In genomic region chr9:38700695-38701094, GRCh38 we compare ENCODE assay signal across 20 cellular contexts. TPM values are rescaled to one million over a fixed set of nuclear protein-coding genes. Genes with fewer than 3 reads are reported as not detected.
DNase-seq lines count a peak whose midpoint lies in the region; ATAC-seq, FAIRE-seq and TF ChIP-seq lines count a peak whose summit lies in the region.
"Had no signal": no experiment of that assay in that cellular context is flagged by ENCODE, and none has a peak within 500 bp of the region (broad histone marks: within the 10 kb centered on the region; RNA-seq: fewer than 3 reads in every experiment).

No MANE protein-coding gene starts in this region.

- ATAC-seq in HG03175 (IDR thresholded peaks at IDR 0.05; ENCODE audit: unreplicated experiment), result no peak
- ATAC-seq: natural killer cell, psoas muscle, T-cell had no signal

- no peaks in the 10 kb centered on the region for H3K27me3 ChIP-seq in endodermal cell (ENCODE audit: control insufficient read depth, insufficient read depth, low read length, poor library complexity, severe bottlenecking)

- no peak for FAIRE-seq in RCC 7860 (lab: Jason Lieb, UNC)

- no peaks in the 10 kb centered on the region for H3K27me3 Mint-ChIP-seq in endodermal cell (ENCODE audit: insufficient read depth)

- DNase-seq in Daoy (ENCODE audit: low read depth), result peak; percentile 93
- peak; percentile 16 for DNase-seq in RCC 7860 (ENCODE audit: low spot score)
- no peak for DNase-seq in endodermal cell
- peak; percentile 59 for DNase-seq in non-pigmented ciliary epithelial cell (ENCODE audit: low read depth)
- no peak for DNase-seq in G401 (ENCODE audit: low spot score)
- no peak for DNase-seq in DMS114 treated with DMSO at 0.1 percent for 48 hours (lab: John Stamatoyannopoulos, UW; ENCODE audit: unreplicated experiment)
- no peak for DNase-seq in activated T-cell treated with anti-CD3 and anti-CD28 coated beads for 4 hours
- DNase-seq: activated effector memory CD4-positive, alpha-beta T cell treated with Interleukin-2 at 50 U/mL for 16 hours; AML-193; anterior cingulate cortex; DND-41; natural killer cell; NCI-H1694; NCI-H748 treated with DMSO at 0.1 percent for 48 hours; psoas muscle; RPMI8226; T-cell; WERI-Rb-1 had no signal

- H3K36me3 Mint-ChIP-seq in endodermal cell (ENCODE audit: low read depth), result no peaks in the 10 kb centered on the region
- H3K36me3 Mint-ChIP-seq: natural killer cell, T-cell had no signal

- H3K4me3 Mint-ChIP-seq in endodermal cell, result no peak overlapping the region
- H3K4me3 Mint-ChIP-seq: natural killer cell, T-cell had no signal

- in situ Hi-C loops in G401 (cut with HindIII; ENCODE audit: low sequenced_read_pairs), result no loop called here

- H3K9me3 ChIP-seq in endodermal cell (ENCODE audit: control insufficient read depth, low read length), result no peaks in the 10 kb centered on the region
- H3K9me3 ChIP-seq: psoas muscle had no signal

- no peaks in the 10 kb centered on the region for H3K4me1 ChIP-seq in endodermal cell (ENCODE audit: control insufficient read depth, insufficient read depth, low read length)
- H3K4me1 ChIP-seq: psoas muscle had no signal

- peaks cover 10% of the 10 kb centered on the region for H3K9me3 Mint-ChIP-seq in endodermal cell
- H3K9me3 Mint-ChIP-seq: natural killer cell, T-cell had no signal

- no peak overlapping the region for H3K4me3 ChIP-seq in endodermal cell (ENCODE audit: low read length)
- H3K4me3 ChIP-seq: lung, psoas muscle had no signal

- no peak overlapping the region for H3K27ac ChIP-seq in endodermal cell (ENCODE audit: low read depth, low read length)
- H3K27ac ChIP-seq: psoas muscle, WERI-Rb-1 had no signal

- peak; percentile 42 for TF ChIP-seq CTCF in endodermal cell (conservative IDR thresholded peaks at IDR 0.05)

- no peak overlapping the region for H3K9ac ChIP-seq in endodermal cell (ENCODE audit: extremely low read depth, low read length, poor library complexity, severe bottlenecking)

- H3K27ac Mint-ChIP-seq in endodermal cell, result no peak overlapping the region
- H3K27ac Mint-ChIP-seq: natural killer cell, T-cell had no signal

- H3K36me3 ChIP-seq in endodermal cell (ENCODE audit: control insufficient read depth, insufficient read depth, low read length), result no peaks in the 10 kb centered on the region
- H3K36me3 ChIP-seq: WERI-Rb-1 had no signal

- whole genome bisulfite sequencing in endodermal cell (ENCODE audit: insufficient coverage in 1 of 2, insufficient read length in 1 of 2), 2 experiments, result 63% methylated on average over 1 of the region's 1 CpG; no CpG with 5 or more reads in 1 of the 2 experiments

- peaks cover 7% of the 10 kb centered on the region for H3K4me1 Mint-ChIP-seq in endodermal cell
- H3K4me1 Mint-ChIP-seq: natural killer cell, T-cell had no signal

RNA-seq across cellular contexts. Expression of gene FAM240B, which starts 19.2 kb away (rescaled TPM):
- total RNA-seq in Daoy (2014; rRNA removed; shearing (Covaris generic)), result not detected in 2 replicates
- not detected for total RNA-seq in endodermal cell
- polyA plus RNA-seq in endodermal cell (2013, experiment 1 of 2), result not detected
- polyA plus RNA-seq in endodermal cell (2013, experiment 2 of 2), result not detected
- total RNA-seq in G401 (2014; rRNA removed; shearing (Covaris generic)), result not detected in 2 replicates
- total RNA-seq: lung, natural killer cell, T-cell had no signal
- polyA plus RNA-seq: lung had no signal

Comparison
In these comparisons a context has a peak if more than half of its experiments do, and no peak if none do; other contexts are left out.
1. DNase-seq: peak in Daoy (single experiment), RCC 7860 (single experiment) and non-pigmented ciliary epithelial cell (single experiment); none in endodermal cell (single experiment), G401 (single experiment), DMS114 treated with DMSO at 0.1 percent for 48 hours (single experiment) and activated T-cell treated with anti-CD3 and anti-CD28 coated beads for 4 hours (single experiment).